Comparison of ENCODE assay signal across 8 cellular contexts in genomic region chr5:177448244-177448950, GRCh38. TPM values are rescaled to one million over a fixed set of nuclear protein-coding genes. Genes with fewer than 3 reads are reported as not detected.
DNase-seq lines count a peak whose midpoint lies in the region; ATAC-seq and TF ChIP-seq lines count a peak whose summit lies in the region.

No MANE protein-coding gene starts in this region.

- H4K8ac ChIP-seq in trophoblast cell (ENCODE audit: low read depth, low read length): no peak overlapping the region

- peaks cover 53 to 89% (median 85%) of the 10 kb centered on the region in 10 experiments for H3K4me1 ChIP-seq in BLaER1 treated with 17β-estradiol and CSF1 and Interleukin-3, amounts not matched to agents 10 nM and 100 nM
- peaks cover 5 to 15% of the 10 kb centered on the region in 2 experiments for H3K4me1 ChIP-seq in trophoblast cell (ENCODE audit: control insufficient read depth in 1 of 2, insufficient read depth in 2 of 2, low read length in 2 of 2)

- no peak overlapping the region for H3K23ac ChIP-seq in trophoblast cell (ENCODE audit: low read length)

- H3K9ac ChIP-seq in BLaER1 treated with 17β-estradiol and CSF1 and Interleukin-3, amounts not matched to agents 10 nM and 100 nM: peak overlapping the region in 10 of 11 experiments; percentile 50 to 93 (median 88); a peak in 18 of 22 replicates
- H3K9ac ChIP-seq in trophoblast cell (ENCODE audit: low read length): no peak overlapping the region

- 0 out of 22 replicates have a peak, but pooled peaks cover 0 to 5% (median 0%) of the 10 kb centered on the region in 11 experiments for H3K27me3 ChIP-seq in BLaER1 treated with 17β-estradiol and CSF1 and Interleukin-3, amounts not matched to agents 10 nM and 100 nM
- H3K27me3 ChIP-seq in HL-60 (ENCODE audit: insufficient read depth, poor library complexity, severe bottlenecking): no peaks in the 10 kb centered on the region
- peaks cover 6% of the 10 kb centered on the region for H3K27me3 ChIP-seq in trophoblast cell (ENCODE audit: insufficient read depth, low read length)

- H3K36me3 Mint-ChIP-seq in activated T-helper 2 cell treated with anti-CD3 and anti-CD28 coated beads, Interferon-gamma antibody, Interleukin-2, Interleukin-4, amounts not matched to agents 10 μg/mL and 5 μg/mL and 100 μg/mL, durations not matched to agents 14 hours and 24 hours and 36 hours (ENCODE audit: low read depth): no peaks in the 10 kb centered on the region
- no peaks in the 10 kb centered on the region for H3K36me3 Mint-ChIP-seq in memory B cell

- H3K9me3 Mint-ChIP-seq in activated T-helper 2 cell treated with anti-CD3 and anti-CD28 coated beads, Interferon-gamma antibody, Interleukin-2, Interleukin-4, amounts not matched to agents 10 μg/mL and 5 μg/mL and 100 μg/mL, durations not matched to agents 14 hours and 24 hours and 36 hours: no peaks in the 10 kb centered on the region
- no peaks in the 10 kb centered on the region for H3K9me3 Mint-ChIP-seq in memory B cell

- no peak overlapping the region for H2BK12ac ChIP-seq in trophoblast cell (ENCODE audit: low read length)

- H4K20me1 ChIP-seq in BLaER1 treated with 17β-estradiol and CSF1 and Interleukin-3, amounts not matched to agents 10 nM and 100 nM: peaks cover 3 to 77% (median 44%) of the 10 kb centered on the region in 11 experiments; a peak in 20 of 22 replicates

- no peak overlapping the region for H4K12ac ChIP-seq in trophoblast cell (ENCODE audit: low read depth, low read length)

- no peak overlapping the region for H2BK120ac ChIP-seq in trophoblast cell (ENCODE audit: insufficient read depth, low read length, poor library complexity)

- peaks cover 2% of the 10 kb centered on the region for H3K79me1 ChIP-seq in trophoblast cell (ENCODE audit: low read length)

- no peak for ATAC-seq in memory B cell (ENCODE audit: low read depth)

- no peak overlapping the region for H4K91ac ChIP-seq in trophoblast cell (ENCODE audit: low read depth, low read length)

- intact Hi-C loops in activated T-helper 2 cell treated with anti-CD3 and anti-CD28 coated beads, Interferon-gamma antibody, Interleukin-2, Interleukin-4, amounts not matched to agents 10 μg/mL and 5 μg/mL and 100 μg/mL, durations not matched to agents 14 hours and 24 hours and 36 hours (cut with micrococcal nuclease): no loop called here

- H3K4me3 Mint-ChIP-seq in activated T-helper 2 cell treated with anti-CD3 and anti-CD28 coated beads, Interferon-gamma antibody, Interleukin-2, Interleukin-4, amounts not matched to agents 10 μg/mL and 5 μg/mL and 100 μg/mL, durations not matched to agents 14 hours and 24 hours and 36 hours (ENCODE audit: low read depth): peak overlapping the region; percentile 52
- peak overlapping the region; percentile 63 for H3K4me3 Mint-ChIP-seq in memory B cell

- H3K27ac ChIP-seq in BLaER1 treated with 17β-estradiol and CSF1 and Interleukin-3, amounts not matched to agents 10 nM and 100 nM: peak overlapping the region in 9 of 11 experiments; percentile 66 to 92 (median 87); a peak in 18 of 22 replicates
- no peak overlapping the region for H3K27ac ChIP-seq in HL-60 (replicated peaks)
- no peak overlapping the region for H3K27ac ChIP-seq in trophoblast cell (ENCODE audit: low read depth, low read length)

- peaks cover 35% of the 10 kb centered on the region for H3K4me1 Mint-ChIP-seq in activated T-helper 2 cell treated with anti-CD3 and anti-CD28 coated beads, Interferon-gamma antibody, Interleukin-2, Interleukin-4, amounts not matched to agents 10 μg/mL and 5 μg/mL and 100 μg/mL, durations not matched to agents 14 hours and 24 hours and 36 hours (ENCODE audit: low read depth)
- H3K4me1 Mint-ChIP-seq in memory B cell: peaks cover 39% of the 10 kb centered on the region

- H3K36me3 ChIP-seq in BLaER1 treated with 17β-estradiol and CSF1 and Interleukin-3, amounts not matched to agents 10 nM and 100 nM: peaks cover 0 to 8% (median 5%) of the 10 kb centered on the region in 11 experiments; a peak in 14 of 22 replicates
- no peaks in the 10 kb centered on the region for H3K36me3 ChIP-seq in trophoblast cell (ENCODE audit: control insufficient read depth in 1 of 2, insufficient read depth in 2 of 2, low read length in 2 of 2)

- no peak overlapping the region for H3K4ac ChIP-seq in trophoblast cell (ENCODE audit: low read depth, low read length)

- H3K4me2 ChIP-seq in BLaER1 treated with 17β-estradiol and CSF1 and Interleukin-3, amounts not matched to agents 10 nM and 100 nM: peak overlapping the region; percentile 86 to 100 (median 97)
- H3K4me2 ChIP-seq in trophoblast cell (ENCODE audit: low read length): no peak overlapping the region

- H2BK5ac ChIP-seq in trophoblast cell (ENCODE audit: low read depth, low read length, poor library complexity): no peak overlapping the region

- H3K27ac Mint-ChIP-seq in activated T-helper 2 cell treated with anti-CD3 and anti-CD28 coated beads, Interferon-gamma antibody, Interleukin-2, Interleukin-4, amounts not matched to agents 10 μg/mL and 5 μg/mL and 100 μg/mL, durations not matched to agents 14 hours and 24 hours and 36 hours: peak overlapping the region; percentile 50
- H3K27ac Mint-ChIP-seq in memory B cell: peak overlapping the region; percentile 84

- no peak overlapping the region for H2AFZ ChIP-seq in trophoblast cell (ENCODE audit: insufficient read depth, low read length, poor library complexity)

- H3K9me3 ChIP-seq in BLaER1 treated with 17β-estradiol and CSF1 and Interleukin-3, amounts not matched to agents 10 nM and 100 nM (replicated peaks in 1 of 11): no peaks in the 10 kb centered on the region
- H3K9me3 ChIP-seq in trophoblast cell (ENCODE audit: insufficient read depth, low read depth, low read length): peaks cover 6% of the 10 kb centered on the region

- peak overlapping the region in 8 of 10 experiments; percentile 34 to 78 (median 70); a peak in 15 of 20 replicates for H3K4me3 ChIP-seq in BLaER1 treated with 17β-estradiol and CSF1 and Interleukin-3, amounts not matched to agents 10 nM and 100 nM
- H3K4me3 ChIP-seq in HL-60 (replicated peaks; ENCODE audit: insufficient read depth, low read length) (0 out of 2 replicates have a peak overlapping the region, but pooled peaks have one; percentile 26), trophoblast cell (ENCODE audit: low read depth, low read length) (no peak overlapping the region)

- DNase-seq in HL-60 (ENCODE audit: low read depth in 1 of 2, low spot score in 1 of 2) (no peak), memory B cell (ENCODE audit: low spot score in 2 of 2) (no peak), NOMO-1 (lab: John Stamatoyannopoulos, UW; ENCODE audit: unreplicated experiment in 2 of 2) (no peak), trophoblast cell (no peak), NCI-H2029 treated with DMSO at 0.1 percent for 48 hours (lab: John Stamatoyannopoulos, UW) (no peak)
- no peak for DNase-seq in activated T-helper 2 cell treated with anti-CD3 and anti-CD28 coated beads, Interferon-gamma antibody, Interleukin-2, Interleukin-4, amounts not matched to agents 10 μg/mL and 5 μg/mL and 100 μg/mL, durations not matched to agents 14 hours and 24 hours and 36 hours (ENCODE audit: low spot score)
- DNase-seq in stimulated activated naive CD4-positive, alpha-beta T cell treated with Interleukin-2 at 50 U/mL for 16 hours (lab: John Stamatoyannopoulos, UW): no peak

- no peak overlapping the region for H3K18ac ChIP-seq in trophoblast cell (ENCODE audit: low read length)

- no CpG with 5 or more reads among the region's 6 CpGs for WGBS in trophoblast cell (ENCODE audit: extremely low coverage, insufficient coverage, insufficient read length)

- no peaks in the 10 kb centered on the region for H3K79me2 ChIP-seq in trophoblast cell (ENCODE audit: control insufficient read depth, insufficient read depth, low read length, poor library complexity)

- H3K27me3 Mint-ChIP-seq in activated T-helper 2 cell treated with anti-CD3 and anti-CD28 coated beads, Interferon-gamma antibody, Interleukin-2, Interleukin-4, amounts not matched to agents 10 μg/mL and 5 μg/mL and 100 μg/mL, durations not matched to agents 14 hours and 24 hours and 36 hours (ENCODE audit: low read depth): peaks cover 5% of the 10 kb centered on the region
- no peaks in the 10 kb centered on the region for H3K27me3 Mint-ChIP-seq in memory B cell

- no peak for TF ChIP-seq CTCF in HL-60 (IDR thresholded peaks at IDR 0.05; ENCODE audit: insufficient read depth, low read length)

- H3K14ac ChIP-seq in trophoblast cell (ENCODE audit: low read length): no peak overlapping the region

- no peak overlapping the region for H2AK5ac ChIP-seq in trophoblast cell (ENCODE audit: low read length)

RNA-seq across cellular contexts. Expression of gene PRR7, which starts 1.8 kb away (rescaled TPM):
- total RNA-seq in activated T-helper 2 cell treated with anti-CD3 and anti-CD28 coated beads, Interferon-gamma antibody, Interleukin-2, Interleukin-4, amounts not matched to agents 10 μg/mL and 5 μg/mL and 100 μg/mL, durations not matched to agents 14 hours and 24 hours and 36 hours: 12.1 and 13.0 TPM in 2 replicates
- polyA plus RNA-seq in trophoblast cell (2013): 1.7 and 1.9 TPM in 2 replicates

RNA-seq across cellular contexts. Expression of gene GRK6, which starts 21.9 kb away (rescaled TPM):
- total RNA-seq in activated T-helper 2 cell treated with anti-CD3 and anti-CD28 coated beads, Interferon-gamma antibody, Interleukin-2, Interleukin-4, amounts not matched to agents 10 μg/mL and 5 μg/mL and 100 μg/mL, durations not matched to agents 14 hours and 24 hours and 36 hours: 131 and 134 TPM in 2 replicates
- 15.2 and 16.0 TPM in 2 replicates for polyA plus RNA-seq in trophoblast cell (2013)

RNA-seq across cellular contexts. Expression of gene DBN1, which starts 25.0 kb away (rescaled TPM):
- 28.7 and 32.9 TPM in 2 replicates for total RNA-seq in activated T-helper 2 cell treated with anti-CD3 and anti-CD28 coated beads, Interferon-gamma antibody, Interleukin-2, Interleukin-4, amounts not matched to agents 10 μg/mL and 5 μg/mL and 100 μg/mL, durations not matched to agents 14 hours and 24 hours and 36 hours
- polyA plus RNA-seq in trophoblast cell (2013): 206 and 211 TPM in 2 replicates

RNA-seq across cellular contexts. Expression of gene F12, which starts 39.0 kb away (rescaled TPM):
- total RNA-seq in activated T-helper 2 cell treated with anti-CD3 and anti-CD28 coated beads, Interferon-gamma antibody, Interleukin-2, Interleukin-4, amounts not matched to agents 10 μg/mL and 5 μg/mL and 100 μg/mL, durations not matched to agents 14 hours and 24 hours and 36 hours: 3.5 and 5.8 TPM in 2 replicates
- 0.47 and 0.49 TPM in 2 replicates for polyA plus RNA-seq in trophoblast cell (2013)

RNA-seq across cellular contexts. Expression of gene PFN3, which starts 47.9 kb away (rescaled TPM):
- total RNA-seq in activated T-helper 2 cell treated with anti-CD3 and anti-CD28 coated beads, Interferon-gamma antibody, Interleukin-2, Interleukin-4, amounts not matched to agents 10 μg/mL and 5 μg/mL and 100 μg/mL, durations not matched to agents 14 hours and 24 hours and 36 hours: not detected in 2 replicates
- polyA plus RNA-seq in trophoblast cell (2013): not detected in 2 replicates

Comparison
In these comparisons a context has a peak if more than half of its experiments do, and no peak if none do; other contexts are left out.
1. H3K27ac ChIP-seq: peak in BLaER1 treated with 17β-estradiol and CSF1 and Interleukin-3, amounts not matched to agents 10 nM and 100 nM (9 of 11); none in HL-60 (single experiment) and trophoblast cell (single experiment).